In genomic region chr2:58535994-58536393, GRCh38 we compare ENCODE assay signal across 27 cellular contexts.
"Had no signal": no experiment of that assay in that cellular context is flagged by ENCODE, and none has a peak within 500 bp of the region (broad histone marks: within the 10 kb centered on the region; RNA-seq: fewer than 3 reads in every experiment).

No MANE protein-coding gene starts in this region.

- H3K9me3 ChIP-seq: breast epithelium, esophagus muscularis mucosa, heart right ventricle, left ventricle myocardium inferior, mucosa of descending colon, neutrophil, ovary, sigmoid colon, uterus had no signal

- H3K4me1 ChIP-seq: breast epithelium, esophagus muscularis mucosa, heart right ventricle, left ventricle myocardium inferior, sigmoid colon, uterus had no signal

- H3K36me3 Mint-ChIP-seq: activated naive CD4-positive, alpha-beta T cell treated with anti-CD3 and anti-CD28 coated beads, Interleukin-2, amount 50 U/mL, for 72 hours; stimulated activated effector memory CD8-positive, alpha-beta T cell treated with anti-CD3 and anti-CD28 coated beads, Interleukin-12 subunit alpha, Interleukin-12 subunit beta, amount 100 ng/mL, for 72 hours; type B pancreatic cell had no signal

- ATAC-seq: activated naive CD4-positive, alpha-beta T cell treated with anti-CD3 and anti-CD28 coated beads, Interleukin-2, amount 50 U/mL, for 72 hours; heart right ventricle; mucosa of descending colon; stimulated activated effector memory CD8-positive, alpha-beta T cell treated with anti-CD3 and anti-CD28 coated beads, Interleukin-12 subunit alpha, Interleukin-12 subunit beta, amount 100 ng/mL, for 72 hours; T-helper 17 cell had no signal

- H3K9me3 Mint-ChIP-seq: activated CD4-positive, alpha-beta memory T cell treated with anti-CD3 and anti-CD28 coated beads, Interleukin-2, amount 10 ng/mL, durations not matched to agents 7 days and 5 days; activated CD4-positive, alpha-beta T cell treated with anti-CD3 and anti-CD28 coated beads, Interleukin-2, amount 10 ng/mL, durations not matched to agents 7 days and 5 days; activated naive CD4-positive, alpha-beta T cell treated with anti-CD3 and anti-CD28 coated beads, Interleukin-2, amount 50 U/mL, for 72 hours; activated T-helper 2 cell treated with anti-CD3 and anti-CD28 coated beads, Interferon-gamma antibody, Interleukin-2, Interleukin-4, amounts not matched to agents 10 μg/mL and 5 μg/mL and 100 μg/mL, durations not matched to agents 14 hours and 24 hours and 36 hours; dendritic cell treated with granulocyte-macrophage colony-stimulating factor and Interleukin-4, amounts not matched to agents 40 ng/mL and 50 ng/mL, for 4 days; nephron; stimulated activated naive CD8-positive, alpha-beta T cell treated with anti-CD3 and anti-CD28 coated beads, Interleukin-15, Interleukin-2, amounts not matched to agents 100 ng/mL and 50 ng/mL, for 24 hours; type B pancreatic cell had no signal

- H3K4me3 Mint-ChIP-seq: activated CD4-positive, alpha-beta memory T cell treated with anti-CD3 and anti-CD28 coated beads, Interleukin-2, amount 10 ng/mL, durations not matched to agents 7 days and 5 days; activated CD4-positive, alpha-beta T cell treated with anti-CD3 and anti-CD28 coated beads, Interleukin-2, amount 10 ng/mL, durations not matched to agents 7 days and 5 days; central memory CD8-positive, alpha-beta T cell; dendritic cell treated with granulocyte-macrophage colony-stimulating factor and Interleukin-4, amounts not matched to agents 40 ng/mL and 50 ng/mL, for 4 days; nephron; stimulated activated effector memory CD8-positive, alpha-beta T cell treated with anti-CD3 and anti-CD28 coated beads, Interleukin-12 subunit alpha, Interleukin-12 subunit beta, amount 100 ng/mL, for 72 hours; stimulated activated naive CD8-positive, alpha-beta T cell treated with anti-CD3 and anti-CD28 coated beads, Interleukin-15, Interleukin-2, amounts not matched to agents 100 ng/mL and 50 ng/mL, for 24 hours; T-helper 17 cell; type B pancreatic cell had no signal

- H3K4me3 ChIP-seq: breast epithelium, esophagus muscularis mucosa, heart right ventricle, left ventricle myocardium inferior, lung, mucosa of descending colon, ovary, sigmoid colon, uterus had no signal

- H3K36me3 ChIP-seq: breast epithelium, esophagus muscularis mucosa, heart right ventricle, left ventricle myocardium inferior, neutrophil, ovary, sigmoid colon, uterus had no signal

- H3K27ac Mint-ChIP-seq: activated CD4-positive, alpha-beta memory T cell treated with anti-CD3 and anti-CD28 coated beads, Interleukin-2, amount 10 ng/mL, durations not matched to agents 7 days and 5 days; activated CD4-positive, alpha-beta T cell treated with anti-CD3 and anti-CD28 coated beads, Interleukin-2, amount 10 ng/mL, durations not matched to agents 7 days and 5 days; activated naive CD4-positive, alpha-beta T cell treated with anti-CD3 and anti-CD28 coated beads, Interleukin-2, amount 50 U/mL, for 72 hours; activated T-helper 2 cell treated with anti-CD3 and anti-CD28 coated beads, Interferon-gamma antibody, Interleukin-2, Interleukin-4, amounts not matched to agents 10 μg/mL and 5 μg/mL and 100 μg/mL, durations not matched to agents 14 hours and 24 hours and 36 hours; dendritic cell treated with granulocyte-macrophage colony-stimulating factor and Interleukin-4, amounts not matched to agents 40 ng/mL and 50 ng/mL, for 4 days; nephron; progenitor cell of endocrine pancreas; stimulated activated effector memory CD8-positive, alpha-beta T cell treated with anti-CD3 and anti-CD28 coated beads, Interleukin-12 subunit alpha, Interleukin-12 subunit beta, amount 100 ng/mL, for 72 hours; stimulated activated naive CD8-positive, alpha-beta T cell treated with anti-CD3 and anti-CD28 coated beads, Interleukin-15, Interleukin-2, amounts not matched to agents 100 ng/mL and 50 ng/mL, for 24 hours; T-helper 17 cell; type B pancreatic cell had no signal

- H3K27ac ChIP-seq: breast epithelium, esophagus muscularis mucosa, heart right ventricle, left ventricle myocardium inferior, neutrophil, ovary, sigmoid colon, uterus had no signal

- H3K4me1 Mint-ChIP-seq: activated CD4-positive, alpha-beta memory T cell treated with anti-CD3 and anti-CD28 coated beads, Interleukin-2, amount 10 ng/mL, durations not matched to agents 7 days and 5 days; activated CD4-positive, alpha-beta T cell treated with anti-CD3 and anti-CD28 coated beads, Interleukin-2, amount 10 ng/mL, durations not matched to agents 7 days and 5 days; central memory CD8-positive, alpha-beta T cell; stimulated activated effector memory CD8-positive, alpha-beta T cell treated with anti-CD3 and anti-CD28 coated beads, Interleukin-12 subunit alpha, Interleukin-12 subunit beta, amount 100 ng/mL, for 72 hours; T-helper 17 cell had no signal

- H3K27me3 ChIP-seq: breast epithelium, esophagus muscularis mucosa, neutrophil, ovary, sigmoid colon, uterus had no signal

- DNase-seq: activated CD4-positive, alpha-beta memory T cell treated with anti-CD3 and anti-CD28 coated beads, Interleukin-2, amount 10 ng/mL, durations not matched to agents 7 days and 5 days; activated CD4-positive, alpha-beta T cell treated with anti-CD3 and anti-CD28 coated beads for 1 hour; activated CD4-positive, alpha-beta T cell treated with anti-CD3 and anti-CD28 coated beads, Interleukin-2, amount 10 ng/mL, durations not matched to agents 7 days and 5 days; activated T-cell treated with anti-CD3 and anti-CD28 coated beads, Interleukin-2, amount 50 U/mL, for 48 hours; foreskin melanocyte; heart right ventricle; left ventricle myocardium inferior; mucosa of descending colon; ovary; sigmoid colon; small intestine; stimulated activated CD4-positive, alpha-beta T cell treated with anti-CD3 and anti-CD28 coated beads, Interleukin-4, amount 100 ng/mL, for 24 hours; T-helper 17 cell; uterus had no signal

- H3K27me3 Mint-ChIP-seq: activated CD4-positive, alpha-beta T cell treated with anti-CD3 and anti-CD28 coated beads, Interleukin-2, amount 10 ng/mL, durations not matched to agents 7 days and 5 days; central memory CD8-positive, alpha-beta T cell; dendritic cell treated with granulocyte-macrophage colony-stimulating factor and Interleukin-4, amounts not matched to agents 40 ng/mL and 50 ng/mL, for 4 days; stimulated activated naive CD8-positive, alpha-beta T cell treated with anti-CD3 and anti-CD28 coated beads, Interleukin-15, Interleukin-2, amounts not matched to agents 100 ng/mL and 50 ng/mL, for 24 hours had no signal
